11 cellular contexts compared by ENCODE assay signal in the genomic region with DNA sequence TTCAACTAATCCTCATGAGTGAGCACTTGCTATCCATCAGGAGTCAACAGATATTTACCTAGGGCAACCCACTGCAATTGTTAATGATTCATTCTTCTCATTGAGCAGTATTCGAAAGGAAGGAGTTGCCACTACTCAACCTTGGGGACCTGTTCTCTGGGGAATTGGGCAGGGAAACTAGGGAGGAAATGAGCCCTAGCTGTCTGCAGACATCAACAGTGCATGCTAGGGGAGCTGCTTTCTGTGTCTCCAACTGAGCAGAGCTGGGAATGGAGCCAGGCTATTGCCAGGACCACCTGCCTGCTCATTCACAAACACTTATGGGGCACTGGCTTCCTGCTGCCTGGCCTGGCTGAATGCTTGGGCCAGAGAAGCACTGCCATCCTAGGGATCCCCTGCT.
DNase-seq lines count a peak whose midpoint lies in the region; ATAC-seq lines count a peak whose summit lies in the region.
"Had no signal": no experiment of that assay in that cellular context is flagged by ENCODE, and none has a peak within 500 bp of the region (broad histone marks: within the 10 kb centered on the region; RNA-seq: fewer than 3 reads in every experiment).

No MANE protein-coding gene starts in this region.

- peak; percentile 80 for ATAC-seq in GM19438 (IDR thresholded peaks at IDR 0.05; ENCODE audit: low read depth, unreplicated experiment)
- peak; percentile 66 for ATAC-seq in HG03175 (IDR thresholded peaks at IDR 0.05; ENCODE audit: unreplicated experiment)
- ATAC-seq in stimulated activated memory B cell treated with anti-CD40 and anti-IgM and Interleukin-4, amounts not matched to agents 10 μg/mL and 1 μg/mL and 100 μg/mL, for 72 hours: peak; percentile 55

- peak; percentile 92 for DNase-seq in NCI-H2171 treated with DMSO at 0.1 percent for 48 hours (lab: John Stamatoyannopoulos, UW)
- DNase-seq in stimulated activated CD4-positive, alpha-beta T cell treated with anti-CD3 and anti-CD28 coated beads, Interleukin-4, amount 100 ng/mL, for 4 hours: no peak
- DNase-seq in HuH-7.5 (ENCODE audit: low spot score): no peak
- DNase-seq in HuH-7 (ENCODE audit: low spot score): no peak
- DNase-seq: islet precursor cell; RPMI8226; stimulated activated CD4-positive, alpha-beta T cell treated with anti-CD3 and anti-CD28 coated beads, Interleukin-15, amount 100 ng/mL, for 24 hours had no signal

- no peaks in the 10 kb centered on the region for H3K36me3 Mint-ChIP-seq in stimulated activated memory B cell treated with anti-CD40 and anti-IgM and Interleukin-4, amounts not matched to agents 10 μg/mL and 1 μg/mL and 100 μg/mL, for 72 hours

- no peak overlapping the region for H3K4me3 Mint-ChIP-seq in stimulated activated memory B cell treated with anti-CD40 and anti-IgM and Interleukin-4, amounts not matched to agents 10 μg/mL and 1 μg/mL and 100 μg/mL, for 72 hours

- H3K9me3 Mint-ChIP-seq in stimulated activated memory B cell treated with anti-CD40 and anti-IgM and Interleukin-4, amounts not matched to agents 10 μg/mL and 1 μg/mL and 100 μg/mL, for 72 hours: no peaks in the 10 kb centered on the region
- H3K9me3 Mint-ChIP-seq: activated T-helper 2 cell treated with anti-CD3 and anti-CD28 coated beads, Interferon-gamma antibody, Interleukin-2, Interleukin-4, amounts not matched to agents 10 μg/mL and 5 μg/mL and 100 μg/mL, durations not matched to agents 14 hours and 24 hours and 36 hours had no signal

- H3K27ac Mint-ChIP-seq in stimulated activated memory B cell treated with anti-CD40 and anti-IgM and Interleukin-4, amounts not matched to agents 10 μg/mL and 1 μg/mL and 100 μg/mL, for 72 hours: no peak overlapping the region
- H3K27ac Mint-ChIP-seq: activated T-helper 2 cell treated with anti-CD3 and anti-CD28 coated beads, Interferon-gamma antibody, Interleukin-2, Interleukin-4, amounts not matched to agents 10 μg/mL and 5 μg/mL and 100 μg/mL, durations not matched to agents 14 hours and 24 hours and 36 hours had no signal

- peaks cover 14% of the 10 kb centered on the region for H3K27me3 Mint-ChIP-seq in stimulated activated memory B cell treated with anti-CD40 and anti-IgM and Interleukin-4, amounts not matched to agents 10 μg/mL and 1 μg/mL and 100 μg/mL, for 72 hours

- peaks cover 16% of the 10 kb centered on the region for H3K4me1 Mint-ChIP-seq in stimulated activated memory B cell treated with anti-CD40 and anti-IgM and Interleukin-4, amounts not matched to agents 10 μg/mL and 1 μg/mL and 100 μg/mL, for 72 hours
